In the genomic region with DNA sequence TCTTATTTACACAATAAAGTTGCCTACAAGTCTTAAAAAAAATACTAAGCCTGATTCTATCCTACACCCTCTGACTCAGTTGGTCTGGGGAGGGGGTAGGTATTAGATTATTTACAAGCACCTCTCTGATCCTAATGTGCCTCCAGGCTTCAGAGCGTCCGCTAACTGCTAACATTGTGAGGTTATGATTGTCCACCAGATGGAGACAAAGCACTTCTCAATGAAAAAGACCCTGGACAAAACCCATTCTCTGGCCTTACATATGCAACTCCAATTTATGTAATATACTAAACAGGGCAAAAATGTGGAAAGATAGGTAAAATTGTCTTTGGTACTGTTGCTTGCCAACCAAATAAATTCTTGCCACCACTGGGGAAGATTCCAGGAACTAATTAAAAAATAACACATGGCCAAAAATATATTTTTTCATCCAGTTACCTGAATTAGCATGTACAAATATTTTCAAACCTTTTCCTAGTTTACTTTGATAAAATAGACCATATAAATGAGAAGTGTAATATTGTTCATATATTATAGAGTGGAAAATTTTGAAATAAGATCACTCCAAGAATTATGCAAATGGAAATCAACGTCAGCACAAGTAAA, we compare ENCODE assay signal across 8 cellular contexts.
DNase-seq lines count a peak whose midpoint lies in the region; ATAC-seq, FAIRE-seq and TF ChIP-seq lines count a peak whose summit lies in the region.

No MANE protein-coding gene starts in this region.

- ATAC-seq in GM23338 (peak; percentile 89), left lobe of liver (peak; percentile 95)

- no peak overlapping the region for H3K27ac Mint-ChIP-seq in GM23338

- H3K9me3 ChIP-seq in SK-N-MC (ENCODE audit: low read depth, low read length) = no peaks in the 10 kb centered on the region
- H3K9me3 ChIP-seq in transverse colon = no peaks in the 10 kb centered on the region

- no peaks in the 10 kb centered on the region for H3F3A ChIP-seq in GM23338 (replicated peaks; ENCODE audit: low read depth)

- no peak overlapping the region for H3K9ac ChIP-seq in SK-N-MC (ENCODE audit: insufficient read length)

- no peak overlapping the region for H2AFZ ChIP-seq in GM23338

- H4K20me1 ChIP-seq in GM23338 (replicated peaks; ENCODE audit: insufficient read depth) = no peaks in the 10 kb centered on the region

- no peak overlapping the region for H3K4me3 Mint-ChIP-seq in GM23338

- H3K27me3 ChIP-seq in GM23338 (ENCODE audit: insufficient read depth) (no peaks in the 10 kb centered on the region), transverse colon (no peaks in the 10 kb centered on the region)

- WGBS in transverse colon (ENCODE audit: low coverage in 1 of 2), 2 donors = 32 to 33% methylated on average over 3 of the region's 3 CpGs

- no peak overlapping the region for H3K4me2 ChIP-seq in GM23338

- H3K36me3 ChIP-seq in GM23338 (ENCODE audit: insufficient read depth) (no peaks in the 10 kb centered on the region), SK-N-MC (ENCODE audit: insufficient read depth, low read length) (no peaks in the 10 kb centered on the region), transverse colon (no peaks in the 10 kb centered on the region)

- peaks cover 6% of the 10 kb centered on the region for H3K27me3 Mint-ChIP-seq in GM23338 (ENCODE audit: insufficient read depth, low read depth, poor library complexity)

- in situ Hi-C loops in transverse colon (cut with MboI; ENCODE audit: low pct_ligation_motif_present in 1 of 4, low pct_unique_long_range_greater_than_20kb in 1 of 4, low sequenced_read_pairs in 3 of 4) = loop anchor here in 2 of 4 donors (25.0 kb wide), 3 partner anchors 344 to 994 kb away; no protein-coding TSS in a partner anchor

- FAIRE-seq in colon (lab: Jason Lieb, UNC) = peak; percentile 33

- TF ChIP-seq CTCF in GM23338 (conservative IDR thresholded peaks at IDR 0.05; ENCODE audit: low read depth in 2 of 2) (peak; percentile 84 to 92), NB4 (IDR thresholded peaks at IDR 0.05; ENCODE audit: low read depth, low read length) (peak; percentile 77), transverse colon (IDR thresholded peaks at IDR 0.05) (peak; percentile 67 to 76 (median 75))

- peaks cover 22% of the 10 kb centered on the region for H3K4me1 Mint-ChIP-seq in GM23338

- peak; percentile 16 for DNase-seq in activated CD8-positive, alpha-beta memory T cell treated with anti-CD3 and anti-CD28 coated beads, Interleukin-2, amount 50 U/mL, for 4 hours
- no peak for DNase-seq in activated CD8-positive, alpha-beta memory T cell treated with anti-CD3 and anti-CD28 coated beads, Interleukin-2, amount 50 U/mL, for 48 hours
- DNase-seq in GM23338 (ENCODE audit: low spot score) (peak; percentile 86), NB4 (ENCODE audit: low read depth) (peak; percentile 74), SK-N-MC (ENCODE audit: low read depth, low spot score) (peak; percentile 20), left lobe of liver (ENCODE audit: low spot score) (no peak), transverse colon (no peak)

- H3K4me1 ChIP-seq in GM23338 (ENCODE audit: insufficient read depth) (peaks cover 17% of the 10 kb centered on the region), transverse colon (no peaks in the 10 kb centered on the region)

- intact Hi-C loops in transverse colon (cut with DNase I; ENCODE audit: low total_unique reads) = loop anchor here (10.0 kb wide), 1 partner anchor 991 kb away; no protein-coding TSS in a partner anchor

- TF ChIP-seq POLR2A in NB4 (IDR thresholded peaks at IDR 0.05; ENCODE audit: extremely low read depth, insufficient read length) (no peak), transverse colon (IDR thresholded peaks at IDR 0.05) (no peak)

- H3K9me2 ChIP-seq in GM23338 (ENCODE audit: insufficient read depth) = no peaks in the 10 kb centered on the region

- no peaks in the 10 kb centered on the region for H3K9me3 Mint-ChIP-seq in GM23338

- H3K27ac ChIP-seq in GM23338 (ENCODE audit: low read depth) (no peak overlapping the region), SK-N-MC (no peak overlapping the region), transverse colon (no peak overlapping the region)

- H3K36me3 Mint-ChIP-seq in GM23338 (ENCODE audit: low read depth) = no peaks in the 10 kb centered on the region

- no peak for TF ChIP-seq EP300 in transverse colon (IDR thresholded peaks at IDR 0.05; ENCODE audit: low read depth)

- H3K79me2 ChIP-seq in GM23338 (replicated peaks; ENCODE audit: insufficient read depth) = no peaks in the 10 kb centered on the region

- no peak overlapping the region for H3K4me3 ChIP-seq in GM23338
- no peak overlapping the region for H3K4me3 ChIP-seq in NB4 (ENCODE audit: low read depth, low read length)
- no peak overlapping the region for H3K4me3 ChIP-seq in SK-N-MC
- H3K4me3 ChIP-seq in transverse colon = no peak overlapping the region

TF ChIP-seq in GM23338, 12 proteins besides CTCF, POLR2A, EP300 and RAD21 (continues in another document):
- TF ChIP-seq EZH2 (IDR thresholded peaks at IDR 0.05; ENCODE audit: low read depth, unreplicated experiment) (no peak), NANOG (IDR thresholded peaks at IDR 0.05; ENCODE audit: borderline replicate concordance) (no peak), ZNF331 (CRISPR knock-in tag; IDR thresholded peaks at IDR 0.05; ENCODE audit: low read depth) (no peak), CREB1 (CRISPR knock-in tag; IDR thresholded peaks at IDR 0.05; ENCODE audit: low read depth) (no peak), POLR2AphosphoS5 (IDR thresholded peaks at IDR 0.05; ENCODE audit: low read depth) (no peak), STAT1 (IDR thresholded peaks at IDR 0.05; ENCODE audit: unreplicated experiment) (no peak)
- TF ChIP-seq, protein P1, sequence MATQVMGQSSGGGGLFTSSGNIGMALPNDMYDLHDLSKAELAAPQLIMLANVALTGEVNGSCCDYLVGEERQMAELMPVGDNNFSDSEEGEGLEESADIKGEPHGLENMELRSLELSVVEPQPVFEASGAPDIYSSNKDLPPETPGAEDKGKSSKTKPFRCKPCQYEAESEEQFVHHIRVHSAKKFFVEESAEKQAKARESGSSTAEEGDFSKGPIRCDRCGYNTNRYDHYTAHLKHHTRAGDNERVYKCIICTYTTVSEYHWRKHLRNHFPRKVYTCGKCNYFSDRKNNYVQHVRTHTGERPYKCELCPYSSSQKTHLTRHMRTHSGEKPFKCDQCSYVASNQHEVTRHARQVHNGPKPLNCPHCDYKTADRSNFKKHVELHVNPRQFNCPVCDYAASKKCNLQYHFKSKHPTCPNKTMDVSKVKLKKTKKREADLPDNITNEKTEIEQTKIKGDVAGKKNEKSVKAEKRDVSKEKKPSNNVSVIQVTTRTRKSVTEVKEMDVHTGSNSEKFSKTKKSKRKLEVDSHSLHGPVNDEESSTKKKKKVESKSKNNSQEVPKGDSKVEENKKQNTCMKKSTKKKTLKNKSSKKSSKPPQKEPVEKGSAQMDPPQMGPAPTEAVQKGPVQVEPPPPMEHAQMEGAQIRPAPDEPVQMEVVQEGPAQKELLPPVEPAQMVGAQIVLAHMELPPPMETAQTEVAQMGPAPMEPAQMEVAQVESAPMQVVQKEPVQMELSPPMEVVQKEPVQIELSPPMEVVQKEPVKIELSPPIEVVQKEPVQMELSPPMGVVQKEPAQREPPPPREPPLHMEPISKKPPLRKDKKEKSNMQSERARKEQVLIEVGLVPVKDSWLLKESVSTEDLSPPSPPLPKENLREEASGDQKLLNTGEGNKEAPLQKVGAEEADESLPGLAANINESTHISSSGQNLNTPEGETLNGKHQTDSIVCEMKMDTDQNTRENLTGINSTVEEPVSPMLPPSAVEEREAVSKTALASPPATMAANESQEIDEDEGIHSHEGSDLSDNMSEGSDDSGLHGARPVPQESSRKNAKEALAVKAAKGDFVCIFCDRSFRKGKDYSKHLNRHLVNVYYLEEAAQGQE (IDR thresholded peaks at IDR 0.05; ENCODE audit: unreplicated experiment) = no peak

Comparison
In these comparisons a context has a peak if more than half of its experiments do, and no peak if none do; other contexts are left out.
1. DNase-seq: peak in activated CD8-positive, alpha-beta memory T cell treated with anti-CD3 and anti-CD28 coated beads, Interleukin-2, amount 50 U/mL, for 4 hours (single experiment), GM23338 (single experiment), NB4 (single experiment) and SK-N-MC (single experiment); none in activated CD8-positive, alpha-beta memory T cell treated with anti-CD3 and anti-CD28 coated beads, Interleukin-2, amount 50 U/mL, for 48 hours (single experiment), left lobe of liver (single experiment) and transverse colon (single experiment).
2. Peak in every context shown above with its lines, with median percentiles within 50 percentile points of each other: CTCF ChIP-seq.